In the genomic region with DNA sequence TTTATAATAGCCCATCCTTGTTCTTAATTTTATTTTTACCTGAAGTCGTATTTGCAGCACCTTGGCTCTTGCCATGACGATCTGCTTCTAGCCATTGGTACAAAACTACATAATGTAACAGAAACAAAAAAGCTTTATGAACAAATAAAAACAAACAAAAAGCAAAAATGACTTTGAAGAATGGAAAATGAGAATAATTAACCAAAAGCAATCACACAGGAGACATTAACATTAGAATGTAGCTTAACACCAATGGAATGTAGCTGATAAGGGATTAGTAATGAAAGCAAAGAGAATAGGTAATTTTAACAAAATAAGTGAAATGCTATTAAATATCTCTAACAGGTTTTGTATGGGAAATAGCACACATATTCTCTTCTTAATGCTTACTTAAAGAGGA, we compare ENCODE assay signal across 26 cellular contexts.
A peak's percentile ranks its signal among the peaks of the same experiment; 100 is the strongest.
DNase-seq lines count a peak whose midpoint lies in the region; ATAC-seq, FAIRE-seq and TF ChIP-seq lines count a peak whose summit lies in the region.
"Had no signal": no experiment of that assay in that cellular context is flagged by ENCODE, and none has a peak within 500 bp of the region (broad histone marks: within the 10 kb centered on the region; RNA-seq: fewer than 3 reads in every experiment).

No MANE protein-coding gene starts in this region.

- H3K4me3 Mint-ChIP-seq in GM23338 (no peak overlapping the region), neural progenitor cell (no peak overlapping the region)
- H3K4me3 Mint-ChIP-seq: CD4-positive, alpha-beta memory T cell; HFFc6 had no signal

- peaks cover 12% of the 10 kb centered on the region for H3K79me2 ChIP-seq in GM23338 (replicated peaks; ENCODE audit: insufficient read depth)
- H3K79me2 ChIP-seq in PC-9 (ENCODE audit: low read depth): no peaks in the 10 kb centered on the region
- H3K79me2 ChIP-seq in endothelial cell of umbilical vein (ENCODE audit: control insufficient read depth, insufficient read depth, low read length): no peaks in the 10 kb centered on the region
- peaks cover 9% of the 10 kb centered on the region for H3K79me2 ChIP-seq in neural progenitor cell (ENCODE audit: low read depth)

- H3K4me3 ChIP-seq in GM23338 (no peak overlapping the region), PC-9 (no peak overlapping the region), endothelial cell of umbilical vein (replicated peaks in 1 of 3; ENCODE audit: insufficient read depth in 1 of 3, low read depth in 1 of 3, low read length in 3 of 3) (no peak overlapping the region), neural progenitor cell (no peak overlapping the region), body of pancreas (no peak overlapping the region)
- H3K4me3 ChIP-seq: Peyer's patch had no signal

- FAIRE-seq in endothelial cell of umbilical vein (lab: Jason Lieb, UNC): no peak
- FAIRE-seq: HepG2 had no signal

- H3F3A ChIP-seq in GM23338 (replicated peaks; ENCODE audit: low read depth) (no peaks in the 10 kb centered on the region), PC-9 (ENCODE audit: insufficient read depth, low read depth) (peaks cover 5% of the 10 kb centered on the region; the same call in 1 of the 2 replicates), neural progenitor cell (ENCODE audit: low read depth) (peaks cover 7% of the 10 kb centered on the region)

- H3K27ac ChIP-seq in GM23338 (ENCODE audit: low read depth) (peak overlapping the region; percentile 56), PC-9 (no peak overlapping the region), endothelial cell of umbilical vein (ENCODE audit: insufficient read depth, low read depth, low read length) (no peak overlapping the region), neural progenitor cell (peak overlapping the region; percentile 2), body of pancreas (no peak overlapping the region)
- H3K27ac ChIP-seq: HL-60, Peyer's patch had no signal

- H3K36me3 ChIP-seq in GM23338 (ENCODE audit: insufficient read depth): no peaks in the 10 kb centered on the region
- no peaks in the 10 kb centered on the region for H3K36me3 ChIP-seq in PC-9 (ENCODE audit: low read depth)
- no peaks in the 10 kb centered on the region for H3K36me3 ChIP-seq in endothelial cell of umbilical vein (ENCODE audit: control insufficient read depth in 2 of 2, extremely low read depth in 1 of 2, insufficient read depth in 2 of 2, low read length in 2 of 2)
- no peaks in the 10 kb centered on the region for H3K36me3 ChIP-seq in neural progenitor cell
- H3K36me3 ChIP-seq in body of pancreas (replicated peaks in 1 of 2; ENCODE audit: insufficient read depth in 1 of 2, low read depth in 2 of 2): no peaks in the 10 kb centered on the region

- H3K36me3 Mint-ChIP-seq in GM23338 (ENCODE audit: low read depth) (peaks cover 19% of the 10 kb centered on the region), neural progenitor cell (peaks cover 9% of the 10 kb centered on the region)
- H3K36me3 Mint-ChIP-seq: CD4-positive, alpha-beta memory T cell had no signal

- peaks cover 8% of the 10 kb centered on the region for H3K27me3 Mint-ChIP-seq in GM23338 (ENCODE audit: insufficient read depth, low read depth, poor library complexity)
- H3K27me3 Mint-ChIP-seq in neural progenitor cell (ENCODE audit: insufficient read depth, low read depth): no peaks in the 10 kb centered on the region

- H3K4me2 ChIP-seq in GM23338 (peak overlapping the region; percentile 12; the same call in 1 of the 2 replicates), PC-9 (no peak overlapping the region), endothelial cell of umbilical vein (ENCODE audit: insufficient read depth, low read length) (peak overlapping the region; percentile 67), neural progenitor cell (no peak overlapping the region)

- POLR2A ChIA-PET in PC-9 (lab: Charles Lee; ENCODE audit: unreplicated experiment) (no interaction called here), endothelial cell of umbilical vein (lab: Charles Lee) (no interaction called here)

- H3K4me1 Mint-ChIP-seq in GM23338 (peaks cover 39% of the 10 kb centered on the region), neural progenitor cell (no peaks in the 10 kb centered on the region)
- H3K4me1 Mint-ChIP-seq: CD4-positive, alpha-beta memory T cell had no signal

- ATAC-seq in GM23338 (no peak), body of pancreas (no peak), GM19463 (IDR thresholded peaks at IDR 0.05; ENCODE audit: unreplicated experiment) (no peak)
- ATAC-seq: HepG2 had no signal

- H3K9ac ChIP-seq in endothelial cell of umbilical vein (replicated peaks; ENCODE audit: extremely low read depth, insufficient read depth, low read length) (no peak overlapping the region), neural progenitor cell (no peak overlapping the region)

- H3K9me3 ChIP-seq in PC-9 (ENCODE audit: insufficient read depth, low read depth): peaks cover 3% of the 10 kb centered on the region; the same call in 1 of the 2 replicates
- H3K9me3 ChIP-seq in endothelial cell of umbilical vein (replicated peaks; ENCODE audit: control insufficient read depth, insufficient read depth, low read length): no peaks in the 10 kb centered on the region
- H3K9me3 ChIP-seq in neural progenitor cell (ENCODE audit: low read depth): no peaks in the 10 kb centered on the region
- no peaks in the 10 kb centered on the region for H3K9me3 ChIP-seq in body of pancreas
- H3K9me3 ChIP-seq: Peyer's patch had no signal

- DNase-seq in GM23338 (ENCODE audit: low spot score) (no peak), PC-9 (no peak), endothelial cell of umbilical vein (ENCODE audit: low read depth, low spot score) (no peak), neural progenitor cell (ENCODE audit: low spot score) (no peak), body of pancreas (no peak), DMS79 (lab: John Stamatoyannopoulos, UW) (no peak)
- DNase-seq: C1 segment of cervical spinal cord; CD4-positive, alpha-beta memory T cell; COR-L47; EL; H7; HFFc6; Kasumi-1; NCI-H1092 treated with DMSO at 0.1 percent for 48 hours; NCI-H1436; NCI-H187; NCI-H2081 treated with DMSO at 0.1 percent for 48 hours; NCI-H2171; NCI-H226; NCI-H510A; NCI-H69; Peyer's patch; SHP77 treated with DMSO at 0.1 percent for 48 hours had no signal

- H3K9me2 ChIP-seq in GM23338 (ENCODE audit: insufficient read depth) (no peaks in the 10 kb centered on the region), PC-9 (ENCODE audit: insufficient read depth) (no peaks in the 10 kb centered on the region)

- CTCF ChIA-PET in PC-9 (lab: Charles Lee) (interaction anchor here (0.6 kb wide), 1 partner anchor 227 kb away, joined by 3 read pairs; no protein-coding TSS in a partner anchor), endothelial cell of umbilical vein (lab: Charles Lee) (interaction anchor here (0.6 to 1.7 kb wide), 4 partner anchors 11 to 478 kb away, joined by 3 to 7 read pairs (median 6); no protein-coding TSS in a partner anchor)

- dilution Hi-C loops in endothelial cell of umbilical vein (cut with MboI; ENCODE audit: extremely low pct_ligation_motif_present, low sequenced_read_pairs): no loop called here

- H3K27ac Mint-ChIP-seq in GM23338 (peak overlapping the region; percentile 54; the same call in 1 of the 2 replicates), neural progenitor cell (no peak overlapping the region)
- H3K27ac Mint-ChIP-seq: CD4-positive, alpha-beta memory T cell; HFFc6 had no signal

- no peak for TF ChIP-seq CTCF in GM23338 (conservative IDR thresholded peaks at IDR 0.05; ENCODE audit: low read depth in 2 of 2)
- TF ChIP-seq CTCF in PC-9 (conservative IDR thresholded peaks at IDR 0.05): no peak
- no peak for TF ChIP-seq CTCF in endothelial cell of umbilical vein (IDR thresholded peaks at IDR 0.05; ENCODE audit: extremely low read depth in 1 of 2, insufficient read depth in 1 of 2, low read depth in 1 of 2, low read length in 2 of 2)
- TF ChIP-seq CTCF in neural progenitor cell (IDR thresholded peaks at IDR 0.05): no peak
- no peak for TF ChIP-seq CTCF in body of pancreas (IDR thresholded peaks at IDR 0.05)

- H3K4me1 ChIP-seq in GM23338 (ENCODE audit: insufficient read depth) (peaks cover 31% of the 10 kb centered on the region), PC-9 (replicated peaks; ENCODE audit: insufficient read depth) (peaks cover 5% of the 10 kb centered on the region), endothelial cell of umbilical vein (ENCODE audit: control insufficient read depth, extremely low read depth, insufficient read depth, low read length) (peaks cover 18% of the 10 kb centered on the region), neural progenitor cell (peaks cover 12% of the 10 kb centered on the region), body of pancreas (peaks cover 12% of the 10 kb centered on the region)
- H3K4me1 ChIP-seq: Peyer's patch had no signal

- no peak overlapping the region for H2AFZ ChIP-seq in GM23338
- 0 out of 2 replicates have a peak overlapping the region, but pooled peaks have one; percentile 17 for H2AFZ ChIP-seq in PC-9
- H2AFZ ChIP-seq in endothelial cell of umbilical vein (ENCODE audit: low read depth, low read length): no peak overlapping the region
- no peak overlapping the region for H2AFZ ChIP-seq in neural progenitor cell (replicated peaks)

- H3K27me3 ChIP-seq in GM23338 (ENCODE audit: insufficient read depth) (no peaks in the 10 kb centered on the region), PC-9 (ENCODE audit: insufficient read depth, low read depth) (no peaks in the 10 kb centered on the region), endothelial cell of umbilical vein (ENCODE audit: control insufficient read depth in 2 of 2, insufficient read depth in 2 of 2, low read length in 2 of 2) (no peaks in the 10 kb centered on the region), neural progenitor cell (no peaks in the 10 kb centered on the region), body of pancreas (no peaks in the 10 kb centered on the region)
- H3K27me3 ChIP-seq: Peyer's patch had no signal

- intact Hi-C loops in PC-9 (cut with micrococcal nuclease; ENCODE audit: unreplicated experiment): no loop called here
- intact Hi-C loops in endothelial cell of umbilical vein (cut with micrococcal nuclease): no loop called here
- intact Hi-C loops in body of pancreas (cut with DNase I): no loop called here

- H3K9me1 ChIP-seq in endothelial cell of umbilical vein (replicated peaks; ENCODE audit: control insufficient read depth, extremely low read depth, insufficient read depth, low read length): no peaks in the 10 kb centered on the region

- TF ChIP-seq POLR2A in endothelial cell of umbilical vein (IDR thresholded peaks at IDR 0.05; ENCODE audit: low read depth, low read length) (no peak), body of pancreas (IDR thresholded peaks at IDR 0.05) (no peak)

- 82 to 86% methylated on average over 2 of the region's 2 CpGs for WGBS in body of pancreas, 2 donors

- H4K20me1 ChIP-seq in GM23338 (replicated peaks; ENCODE audit: insufficient read depth) (no peaks in the 10 kb centered on the region), PC-9 (ENCODE audit: insufficient read depth) (no peaks in the 10 kb centered on the region), endothelial cell of umbilical vein (replicated peaks; ENCODE audit: control insufficient read depth, extremely low read depth, insufficient read depth, low read length) (no peaks in the 10 kb centered on the region), neural progenitor cell (ENCODE audit: low read depth) (no peaks in the 10 kb centered on the region)

- H3K9me3 Mint-ChIP-seq in GM23338 (peaks cover 5% of the 10 kb centered on the region), neural progenitor cell (peaks cover 3% of the 10 kb centered on the region)

- no TSS peak for BruUV-seq in PC-9 (replicated peaks; lab: Mats Ljungman, UMichigan)
- no TSS peak for BruUV-seq in endothelial cell of umbilical vein (replicated peaks; lab: Mats Ljungman, UMichigan)

Comparison
In these comparisons a context has a peak if more than half of its experiments do, and no peak if none do; other contexts are left out.
1. H3K27ac ChIP-seq: peak in GM23338 (single experiment) and neural progenitor cell (single experiment); none in PC-9 (single experiment), endothelial cell of umbilical vein (single experiment) and body of pancreas (0 of 4).
2. H3K4me2 ChIP-seq: peak in GM23338 (single experiment) and endothelial cell of umbilical vein (single experiment); none in PC-9 (single experiment) and neural progenitor cell (single experiment).